8 cellular contexts compared by ENCODE assay signal in genomic region chr1:1359668-1360468, GRCh38. TPM values are rescaled to one million over a fixed set of nuclear protein-coding genes. Genes with fewer than 3 reads are reported as not detected.
DNase-seq lines count a peak whose midpoint lies in the region; ATAC-seq and TF ChIP-seq lines count a peak whose summit lies in the region.

No MANE protein-coding gene starts in this region.

- H3K9me2 ChIP-seq in hepatocyte (replicated peaks; ENCODE audit: insufficient read depth): no peaks in the 10 kb centered on the region

- peaks cover 31% of the 10 kb centered on the region for H3K79me2 ChIP-seq in hepatocyte

- H3K4me3 ChIP-seq in H7 (ENCODE audit: insufficient read depth, low read depth, low read length) (no peak overlapping the region), hepatocyte (no peak overlapping the region), spleen (no peak overlapping the region)

- H3K27me3 ChIP-seq in H7 (ENCODE audit: control insufficient read depth, insufficient read depth, low read length) (peaks cover 7% of the 10 kb centered on the region), hepatocyte (no peaks in the 10 kb centered on the region), spleen (replicated peaks in 1 of 7) (peaks cover 0 to 73% (median 43%) of the 10 kb centered on the region in 7 donors)

- H3K9me3 ChIP-seq in hepatocyte (ENCODE audit: low read depth) (no peaks in the 10 kb centered on the region), spleen (no peaks in the 10 kb centered on the region)

- peak overlapping the region; percentile 90 for H3K4me2 ChIP-seq in hepatocyte

- no peak for TF ChIP-seq POLR2A in spleen (IDR thresholded peaks at IDR 0.05)

- no peak for TF ChIP-seq CTCF in hepatocyte (IDR thresholded peaks at IDR 0.05; ENCODE audit: poor library complexity)
- TF ChIP-seq CTCF in spleen (IDR thresholded peaks at IDR 0.05 in 8 of 11, conservative IDR thresholded peaks at IDR 0.05 in 3 of 11): no peak

- intact Hi-C loops in spleen (cut with DNase I; ENCODE audit: low total_unique reads): no loop called here

- H3K27ac ChIP-seq in hepatocyte (peak overlapping the region; percentile 97), spleen (peak overlapping the region in 6 of 8 donors; percentile 7 to 83 (median 76))

- peaks cover 59% of the 10 kb centered on the region for H3K4me1 ChIP-seq in hepatocyte (ENCODE audit: insufficient read depth)
- peaks cover 0 to 66% (median 23%) of the 10 kb centered on the region in 6 donors for H3K4me1 ChIP-seq in spleen

- H3K36me3 ChIP-seq in H7 (replicated peaks; ENCODE audit: control insufficient read depth, insufficient read depth, low read length) (no peaks in the 10 kb centered on the region), hepatocyte (replicated peaks; ENCODE audit: insufficient read depth, low read depth) (no peaks in the 10 kb centered on the region), spleen (peaks cover 0 to 4% (median 0%) of the 10 kb centered on the region in 6 donors)

- ATAC-seq in GM21526 (IDR thresholded peaks at IDR 0.05; ENCODE audit: low FRiP score, unreplicated experiment): no peak
- no peak for ATAC-seq in GM19328 (IDR thresholded peaks at IDR 0.05; ENCODE audit: unreplicated experiment)

- DNase-seq in H7 (peak; percentile 73), astrocyte of the hippocampus (ENCODE audit: low read depth, low spot score) (peak; percentile 85), hepatocyte (ENCODE audit: low spot score) (peak; percentile 61), spleen (peak; percentile 68), cortex of kidney (lab: John Stamatoyannopoulos, UW) (no peak), NCI-H748 (lab: John Stamatoyannopoulos, UW; ENCODE audit: unreplicated experiment) (no peak)

- H4K20me1 ChIP-seq in hepatocyte (ENCODE audit: insufficient read depth, poor library complexity, severe bottlenecking): peaks cover 6% of the 10 kb centered on the region

- H2AFZ ChIP-seq in hepatocyte: no peak overlapping the region

- WGBS in hepatocyte (ENCODE audit: low lambda C conversion rate, missing lambda C conversion rate): 59% methylated on average over 26 of the region's 28 CpGs
- 65 to 74% (median 68%) methylated on average over 25 to 28 of the region's 28 CpGs for WGBS in spleen, 5 donors

RNA-seq across cellular contexts. Expression of gene MXRA8, which starts 1.5 kb away (rescaled TPM):
- total RNA-seq in H7 (2014; rRNA removed; shearing (Covaris generic)): 54.2 and 80.1 TPM in 2 replicates
- total RNA-seq in hepatocyte (138 and 155 TPM in 2 replicates), spleen (10 to 100 TPM; 25.9 to 71.7 (median 49.3) TPM)
- polyA plus RNA-seq in hepatocyte (242 and 261 TPM in 2 replicates), spleen (10 to 100 TPM; 37.9 to 57.5 (median 44.8) TPM)

RNA-seq across cellular contexts. Expression of gene DVL1, which starts 10.7 kb away (rescaled TPM):
- 189 and 191 TPM in 2 replicates for total RNA-seq in H7 (2014; rRNA removed; shearing (Covaris generic))
- total RNA-seq in hepatocyte (58.0 and 61.6 TPM in 2 replicates), spleen (10 to 100 TPM; 34.4 to 59.1 (median 40.1) TPM)
- polyA plus RNA-seq in hepatocyte (49.1 and 50.5 TPM in 2 replicates), spleen (10 to 100 TPM; 18.1 to 57.3 (median 27.7) TPM)

RNA-seq across cellular contexts. Expression of gene AURKAIP1, which starts 15.1 kb away (rescaled TPM):
- total RNA-seq in H7 (2014; rRNA removed; shearing (Covaris generic)): 275 and 320 TPM in 2 replicates
- 92.9 and 105 TPM in 2 replicates for total RNA-seq in hepatocyte
- polyA plus RNA-seq in hepatocyte: 238 and 246 TPM in 2 replicates
- 10 to 100 TPM; 61.3 to 85.1 (median 71.7) TPM for total RNA-seq in spleen
- 100 to 1,000 TPM; 149 to 174 (median 151) TPM for polyA plus RNA-seq in spleen

RNA-seq across cellular contexts. Expression of gene TAS1R3, which starts 28.8 kb away (rescaled TPM):
- total RNA-seq in H7 (2014; rRNA removed; shearing (Covaris generic)): 0.14 TPM in 1 of 2 replicates, not detected in the other
- total RNA-seq in hepatocyte (0.17 TPM in 1 of 2 replicates, not detected in the other), spleen (1 to 10 TPM in 6 of 7 donors, under 1 TPM in 1; 0.77 to 5.9 (median 3.0) TPM)
- polyA plus RNA-seq in hepatocyte (0.42 and 1.0 TPM in 2 replicates), spleen (1 to 10 TPM in 1 of 3 donors, under 1 TPM in 2; 0.23 to 1.6 (median 0.37) TPM)

RNA-seq across cellular contexts. Expression of gene CPTP, which starts 35.3 kb away (rescaled TPM):
- total RNA-seq in H7 (2014; rRNA removed; shearing (Covaris generic)): 25.0 and 27.7 TPM in 2 replicates
- total RNA-seq in hepatocyte (12.8 and 22.9 TPM in 2 replicates), spleen (10 to 100 TPM; 16.9 to 42.1 (median 29.1) TPM)
- polyA plus RNA-seq in hepatocyte (43.2 and 45.6 TPM in 2 replicates), spleen (10 to 100 TPM in 2 of 3 donors, 1 to 10 TPM in 1; 7.5 to 24.9 (median 10.4) TPM)

Comparison
In these comparisons a context has a peak if more than half of its experiments do, and no peak if none do; other contexts are left out.
1. DNase-seq: peak in H7 (single experiment), astrocyte of the hippocampus (single experiment), hepatocyte (single experiment) and spleen (single experiment); none in cortex of kidney (single experiment) and NCI-H748 (single experiment).